Comparison of ENCODE assay signal across 21 cellular contexts in genomic region chr10:127424594-127425264, GRCh38.
DNase-seq lines count a peak whose midpoint lies in the region; ATAC-seq and TF ChIP-seq lines count a peak whose summit lies in the region.
"Had no signal": no experiment of that assay in that cellular context is flagged by ENCODE, and none has a peak within 500 bp of the region (broad histone marks: within the 10 kb centered on the region; RNA-seq: fewer than 3 reads in every experiment).

No MANE protein-coding gene starts in this region.

- H3K27ac Mint-ChIP-seq in activated CD4-positive, alpha-beta T cell treated with anti-CD3 and anti-CD28 coated beads, Interleukin-2, amount 10 ng/mL, durations not matched to agents 7 days and 5 days = no peak overlapping the region
- H3K27ac Mint-ChIP-seq: activated naive CD4-positive, alpha-beta T cell treated with anti-CD3 and anti-CD28 coated beads, Interleukin-2, amount 10 ng/mL, durations not matched to agents 7 days and 5 days; GM23338 had no signal

- H3K27me3 Mint-ChIP-seq in activated CD4-positive, alpha-beta T cell treated with anti-CD3 and anti-CD28 coated beads, Interleukin-2, amount 10 ng/mL, durations not matched to agents 7 days and 5 days = no peaks in the 10 kb centered on the region
- H3K27me3 Mint-ChIP-seq: activated naive CD4-positive, alpha-beta T cell treated with anti-CD3 and anti-CD28 coated beads, Interleukin-2, amount 10 ng/mL, durations not matched to agents 7 days and 5 days had no signal

- TF ChIP-seq CTCF in BJ (IDR thresholded peaks at IDR 0.05; ENCODE audit: insufficient read depth, low read depth, low read length) = no peak

- H3K9me3 Mint-ChIP-seq in activated CD4-positive, alpha-beta T cell treated with anti-CD3 and anti-CD28 coated beads, Interleukin-2, amount 10 ng/mL, durations not matched to agents 7 days and 5 days = no peaks in the 10 kb centered on the region
- H3K9me3 Mint-ChIP-seq: activated naive CD4-positive, alpha-beta T cell treated with anti-CD3 and anti-CD28 coated beads, Interleukin-2, amount 10 ng/mL, durations not matched to agents 7 days and 5 days had no signal

- no peaks in the 10 kb centered on the region for H3K27me3 ChIP-seq in BJ (ENCODE audit: control insufficient read depth, insufficient read depth, low read length)

- no peak overlapping the region for H3K4me3 ChIP-seq in BJ (ENCODE audit: low read depth, low read length)
- H3K4me3 ChIP-seq: GM23338, skin epidermis had no signal

- no peak for ATAC-seq in GM19463 (IDR thresholded peaks at IDR 0.05; ENCODE audit: unreplicated experiment)
- ATAC-seq: Panc1 had no signal

- peaks cover 21% of the 10 kb centered on the region for H3K36me3 ChIP-seq in BJ (ENCODE audit: control insufficient read depth, insufficient read depth, low read length)

- H3K4me3 Mint-ChIP-seq in activated CD4-positive, alpha-beta T cell treated with anti-CD3 and anti-CD28 coated beads, Interleukin-2, amount 10 ng/mL, durations not matched to agents 7 days and 5 days = no peak overlapping the region
- H3K4me3 Mint-ChIP-seq: activated naive CD4-positive, alpha-beta T cell treated with anti-CD3 and anti-CD28 coated beads, Interleukin-2, amount 10 ng/mL, durations not matched to agents 7 days and 5 days; GM23338 had no signal

- CTCF ChIA-PET in BJ (lab: Yijun Ruan, JAX) = no interaction called here
- CTCF ChIA-PET in activated CD4-positive, alpha-beta T cell treated with anti-CD3 and anti-CD28 coated beads, Interleukin-2, amount 10 ng/mL, durations not matched to agents 7 days and 5 days (lab: Charles Lee) = interaction anchor here (0.9 kb wide), 1 partner anchor 26 kb away, joined by 3 read pairs; no protein-coding TSS in a partner anchor

- POLR2A ChIA-PET in BJ (lab: Charles Lee) = no interaction called here
- POLR2A ChIA-PET in activated CD4-positive, alpha-beta T cell treated with anti-CD3 and anti-CD28 coated beads, Interleukin-2, amount 10 ng/mL, durations not matched to agents 7 days and 5 days (lab: Charles Lee) = no interaction called here

- intact Hi-C loops in posterior vena cava (cut with DNase I) = no loop called here

- no peaks in the 10 kb centered on the region for H3K36me3 Mint-ChIP-seq in activated CD4-positive, alpha-beta T cell treated with anti-CD3 and anti-CD28 coated beads, Interleukin-2, amount 10 ng/mL, durations not matched to agents 7 days and 5 days (ENCODE audit: low read depth)
- H3K36me3 Mint-ChIP-seq: activated naive CD4-positive, alpha-beta T cell treated with anti-CD3 and anti-CD28 coated beads, Interleukin-2, amount 10 ng/mL, durations not matched to agents 7 days and 5 days had no signal

- no peaks in the 10 kb centered on the region for H3K4me1 Mint-ChIP-seq in activated CD4-positive, alpha-beta T cell treated with anti-CD3 and anti-CD28 coated beads, Interleukin-2, amount 10 ng/mL, durations not matched to agents 7 days and 5 days
- H3K4me1 Mint-ChIP-seq: activated naive CD4-positive, alpha-beta T cell treated with anti-CD3 and anti-CD28 coated beads, Interleukin-2, amount 10 ng/mL, durations not matched to agents 7 days and 5 days had no signal

- peak; percentile 35 for DNase-seq in BJ (ENCODE audit: low read depth)
- peak; percentile 15 for DNase-seq in NCI-H2171 (lab: John Stamatoyannopoulos, UW)
- DNase-seq in foreskin melanocyte = peak; percentile 3
- DNase-seq in posterior vena cava (ENCODE audit: low spot score) = peak; percentile 87
- no peak for DNase-seq in activated CD4-positive, alpha-beta T cell treated with anti-CD3 and anti-CD28 coated beads, Interleukin-2, amount 10 ng/mL, durations not matched to agents 7 days and 5 days
- no peak for DNase-seq in activated gamma-delta T cell (lab: John Stamatoyannopoulos, UW)
- no peak for DNase-seq in NCI-H1092 treated with DMSO at 0.1 percent for 48 hours (lab: John Stamatoyannopoulos, UW)
- DNase-seq: activated CD4-positive, alpha-beta T cell treated with anti-CD3 and anti-CD28 coated beads, Interleukin-2, amount 50 U/mL, for 1 hour; activated naive CD4-positive, alpha-beta T cell treated with anti-CD3 and anti-CD28 coated beads, Interleukin-2, amount 10 ng/mL, durations not matched to agents 7 days and 5 days; cortex of kidney; islet precursor cell; KBM-7; midbrain; NCI-H2107; stimulated activated CD4-positive, alpha-beta T cell treated with anti-CD3 and anti-CD28 coated beads, Interleukin-4, amount 100 ng/mL, for 24 hours; stimulated activated CD8-positive, alpha-beta memory T cell treated with anti-CD3 and anti-CD28 coated beads, Interleukin-4, amount 100 ng/mL, for 48 hours; substantia nigra had no signal

Comparison
In these comparisons a context has a peak if more than half of its experiments do, and no peak if none do; other contexts are left out.
1. DNase-seq: peak in BJ (single experiment), NCI-H2171 (single experiment), foreskin melanocyte (single experiment) and posterior vena cava (single experiment); none in activated CD4-positive, alpha-beta T cell treated with anti-CD3 and anti-CD28 coated beads, Interleukin-2, amount 10 ng/mL, durations not matched to agents 7 days and 5 days (single experiment), activated gamma-delta T cell (single experiment) and NCI-H1092 treated with DMSO at 0.1 percent for 48 hours (single experiment).